ENCODE assay signal across 27 cellular contexts in the genomic region with DNA sequence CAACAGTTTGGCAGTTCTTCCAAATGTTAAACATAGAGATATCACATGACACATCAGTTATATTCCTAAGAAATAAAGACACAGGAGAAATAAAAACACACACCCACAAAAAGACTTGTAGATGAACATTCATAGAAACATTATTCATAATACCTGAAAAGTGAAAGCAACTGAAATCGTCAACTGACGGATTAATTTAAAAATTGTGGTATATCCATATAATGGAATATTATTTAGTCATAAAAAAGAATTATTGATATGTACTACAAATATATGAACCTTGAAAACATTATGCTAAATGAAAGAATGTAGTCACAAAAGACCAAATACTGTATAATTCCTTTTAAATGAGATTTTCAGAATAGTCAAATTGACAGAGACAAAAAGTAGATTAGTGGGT.
"Had no signal": no experiment of that assay in that cellular context is flagged by ENCODE, and none has a peak within 500 bp of the region (broad histone marks: within the 10 kb centered on the region; RNA-seq: fewer than 3 reads in every experiment).

No MANE protein-coding gene starts in this region.

- H3K27ac ChIP-seq: colonic mucosa, coronary artery, dorsolateral prefrontal cortex, epithelial cell of prostate, esophagus muscularis mucosa, esophagus squamous epithelium, foreskin keratinocyte, gastrocnemius medialis, gastroesophageal sphincter, heart left ventricle, heart right ventricle had no signal

- ATAC-seq: effector memory CD8-positive, alpha-beta T cell; esophagus mucosa; foreskin keratinocyte; gastrocnemius medialis; gastroesophageal sphincter; heart left ventricle; heart right ventricle had no signal

- H3K36me3 ChIP-seq: colonic mucosa, esophagus muscularis mucosa, esophagus squamous epithelium, gastrocnemius medialis, gastroesophageal sphincter, heart left ventricle, heart right ventricle had no signal

- H3K9me3 ChIP-seq: colonic mucosa, esophagus muscularis mucosa, esophagus squamous epithelium, gastrocnemius medialis, gastroesophageal sphincter had no signal

- H3K4me1 ChIP-seq: colonic mucosa, esophagus squamous epithelium, foreskin keratinocyte, gastrocnemius medialis, gastroesophageal sphincter, heart right ventricle had no signal

- FAIRE-seq: endometrium, endothelial cell of umbilical vein, frontal cortex had no signal

- H3K4me3 ChIP-seq: colonic mucosa, coronary artery, dorsolateral prefrontal cortex, esophagus muscularis mucosa, esophagus squamous epithelium, gastrocnemius medialis, gastroesophageal sphincter, heart left ventricle, heart right ventricle had no signal

- H3K27me3 ChIP-seq: colonic mucosa, dorsolateral prefrontal cortex, esophagus muscularis mucosa, esophagus squamous epithelium, foreskin keratinocyte, gastrocnemius medialis, gastroesophageal sphincter, heart left ventricle, heart right ventricle had no signal

- DNase-seq: colonic mucosa; cortex of kidney; dermis blood vessel endothelial cell; dorsolateral prefrontal cortex; effector CD4-positive, alpha-beta T cell; effector CD8-positive, alpha-beta T cell; effector memory CD4-positive, alpha-beta T cell; effector memory CD8-positive, alpha-beta T cell; endodermal cell; erythroblast; esophagus squamous epithelium; foreskin fibroblast; foreskin keratinocyte; foreskin melanocyte; gastrocnemius medialis; glutamatergic neuron; head of caudate nucleus; heart left ventricle; heart right ventricle had no signal
